9 cellular contexts compared by ENCODE assay signal in the genomic region with DNA sequence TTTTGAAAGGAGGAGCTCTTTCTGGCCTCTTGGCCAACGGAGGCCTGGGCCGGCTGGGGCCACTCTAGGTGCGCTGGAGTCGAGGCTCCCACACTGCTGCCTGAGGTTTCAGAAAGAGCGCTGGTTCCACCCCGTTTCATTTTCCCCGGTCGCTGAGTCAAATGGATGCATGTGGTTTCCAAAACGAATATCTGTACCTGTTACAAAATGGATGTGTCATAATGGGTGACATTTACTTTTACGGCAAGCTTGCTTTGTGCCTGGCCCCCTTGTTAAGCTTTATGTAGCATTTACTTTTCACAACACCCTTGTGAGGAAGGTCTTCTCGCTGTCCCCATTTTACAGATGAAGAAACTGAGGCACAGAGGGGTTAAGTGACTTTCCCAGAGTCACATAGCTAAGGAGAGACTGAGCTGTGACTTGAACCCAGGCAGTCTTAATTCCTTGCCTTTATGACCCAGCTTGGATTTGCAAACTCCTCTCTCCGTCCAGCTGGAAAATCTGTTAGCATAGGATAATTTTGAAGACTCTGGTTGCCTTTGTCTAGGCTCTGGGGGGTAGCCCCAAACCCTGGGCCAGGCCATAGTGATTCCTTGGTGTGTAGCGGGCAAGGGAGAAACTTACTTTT. TPM values are rescaled to one million over a fixed set of nuclear protein-coding genes. Genes with fewer than 3 reads are reported as not detected.
DNase-seq lines count a peak whose midpoint lies in the region; ATAC-seq, FAIRE-seq and TF ChIP-seq lines count a peak whose summit lies in the region.
"Had no signal": no experiment of that assay in that cellular context is flagged by ENCODE, and none has a peak within 500 bp of the region (broad histone marks: within the 10 kb centered on the region; RNA-seq: fewer than 3 reads in every experiment).

No MANE protein-coding gene starts in this region.

- no peaks in the 10 kb centered on the region for H4K20me1 ChIP-seq in Loucy (ENCODE audit: insufficient read depth, low read length, poor library complexity, severe bottlenecking)

- no peaks in the 10 kb centered on the region for H3K27me3 ChIP-seq in Loucy (ENCODE audit: insufficient read depth, low read length, poor library complexity, severe bottlenecking)
- no peaks in the 10 kb centered on the region for H3K27me3 ChIP-seq in small intestine (ENCODE audit: control insufficient read depth in 2 of 2, insufficient read depth in 2 of 2, low read length in 2 of 2)

- H3K36me3 Mint-ChIP-seq in activated naive CD4-positive, alpha-beta T cell treated with anti-CD3 and anti-CD28 coated beads, Interleukin-2, amount 10 ng/mL, durations not matched to agents 7 days and 5 days: peaks cover 11% of the 10 kb centered on the region

- H3K4me2 ChIP-seq in Loucy (ENCODE audit: low read depth, low read length, poor library complexity, severe bottlenecking): peak overlapping the region; percentile 76

- 61 to 84% (median 66%) methylated on average over 13 of the region's 13 CpGs for WGBS in small intestine, 3 donors

- no peaks in the 10 kb centered on the region for H3K27me3 Mint-ChIP-seq in activated naive CD4-positive, alpha-beta T cell treated with anti-CD3 and anti-CD28 coated beads, Interleukin-2, amount 10 ng/mL, durations not matched to agents 7 days and 5 days

- FAIRE-seq in small intestine (lab: Jason Lieb, UNC): no peak
- FAIRE-seq: bronchial epithelial cell had no signal

- H3K27ac ChIP-seq in small intestine (ENCODE audit: low read depth in 1 of 2, low read length in 1 of 2): peak overlapping the region in 1 of 2 donors; percentile 25

- H3K9me3 ChIP-seq in Loucy (ENCODE audit: insufficient read depth, low read depth, low read length): no peaks in the 10 kb centered on the region
- no peaks in the 10 kb centered on the region for H3K9me3 ChIP-seq in small intestine (ENCODE audit: control insufficient read depth, low read depth)

- DNase-seq in GF-D8 (lab: John Stamatoyannopoulos, UW) (peak; percentile 23), small intestine (no peak), occipital lobe (lab: John Stamatoyannopoulos, UW) (no peak), NCI-H2227 treated with DMSO at 0.1 percent for 48 hours (lab: John Stamatoyannopoulos, UW) (no peak)
- peak; percentile 82 for DNase-seq in activated naive CD4-positive, alpha-beta T cell treated with anti-CD3 and anti-CD28 coated beads, Interleukin-2, amount 10 ng/mL, durations not matched to agents 7 days and 5 days
- peak; percentile 70 for DNase-seq in stimulated activated CD4-positive, alpha-beta T cell treated with anti-CD3 and anti-CD28 coated beads, Interleukin-2, amount 100 ng/mL, for 48 hours

- no peak for TF ChIP-seq CTCF in Loucy (conservative IDR thresholded peaks at IDR 0.05; ENCODE audit: low read length)

- H3F3A ChIP-seq in Loucy (ENCODE audit: low read depth): peaks cover 4% of the 10 kb centered on the region; the same call in 1 of the 2 replicates

- ATAC-seq in GM21515 (IDR thresholded peaks at IDR 0.05; ENCODE audit: unreplicated experiment): peak; percentile 66

- H3K36me3 ChIP-seq in Loucy (ENCODE audit: insufficient read depth, low read length) (no peaks in the 10 kb centered on the region), small intestine (ENCODE audit: control insufficient read depth in 2 of 2, insufficient read depth in 2 of 2, low read length in 2 of 2) (no peaks in the 10 kb centered on the region)

- H3K27ac Mint-ChIP-seq in activated naive CD4-positive, alpha-beta T cell treated with anti-CD3 and anti-CD28 coated beads, Interleukin-2, amount 10 ng/mL, durations not matched to agents 7 days and 5 days: peak overlapping the region; percentile 92

- peak overlapping the region; percentile 62 for H3K9ac ChIP-seq in Loucy (ENCODE audit: low read depth, low read length, poor library complexity, severe bottlenecking)

- H2AFZ ChIP-seq in Loucy (ENCODE audit: low read length): no peak overlapping the region

- H3K9me3 Mint-ChIP-seq in activated naive CD4-positive, alpha-beta T cell treated with anti-CD3 and anti-CD28 coated beads, Interleukin-2, amount 10 ng/mL, durations not matched to agents 7 days and 5 days: no peaks in the 10 kb centered on the region

- H3K4me3 Mint-ChIP-seq in activated naive CD4-positive, alpha-beta T cell treated with anti-CD3 and anti-CD28 coated beads, Interleukin-2, amount 10 ng/mL, durations not matched to agents 7 days and 5 days: peak overlapping the region; percentile 51

- H3K79me2 ChIP-seq in Loucy (ENCODE audit: insufficient read depth, low read length): peaks cover 82% of the 10 kb centered on the region

- CTCF ChIA-PET in activated naive CD4-positive, alpha-beta T cell treated with anti-CD3 and anti-CD28 coated beads, Interleukin-2, amount 10 ng/mL, durations not matched to agents 7 days and 5 days (lab: Charles Lee): interaction anchor here (0.8 to 2.6 kb wide), 10 partner anchors 9 to 133 kb away, joined by 3 to 10 read pairs (median 4); a partner anchor contains a TSS

- H3K4me1 Mint-ChIP-seq in activated naive CD4-positive, alpha-beta T cell treated with anti-CD3 and anti-CD28 coated beads, Interleukin-2, amount 10 ng/mL, durations not matched to agents 7 days and 5 days: peaks cover 86% of the 10 kb centered on the region

- H3K4me1 ChIP-seq in Loucy (ENCODE audit: insufficient read depth, low read length, poor library complexity, severe bottlenecking): peaks cover 55% of the 10 kb centered on the region
- H3K4me1 ChIP-seq in small intestine (ENCODE audit: control insufficient read depth in 2 of 2, insufficient read depth in 1 of 2, low read depth in 1 of 2, low read length in 1 of 2): peaks cover 0 to 9% of the 10 kb centered on the region in 2 donors

- H3K9me2 ChIP-seq in Loucy (replicated peaks; ENCODE audit: low read depth, low read length): no peaks in the 10 kb centered on the region

- H3K4me3 ChIP-seq in Loucy (ENCODE audit: low read length, poor library complexity, severe bottlenecking) (peak overlapping the region; percentile 60), small intestine (ENCODE audit: low read depth in 1 of 2, low read length in 2 of 2) (no peak overlapping the region)

RNA-seq across cellular contexts. Expression of a gene that starts 10.6 kb away (rescaled TPM):
- 10 to 100 TPM in 2 of 3 donors, 1 to 10 TPM in 1; 8.6 to 13.0 (median 12.8) TPM for polyA plus RNA-seq in small intestine
- total RNA-seq in occipital lobe: 15.3 TPM

Comparison
In these comparisons a context has a peak if more than half of its experiments do, and no peak if none do; other contexts are left out.
1. DNase-seq: peak in GF-D8 (single experiment), activated naive CD4-positive, alpha-beta T cell treated with anti-CD3 and anti-CD28 coated beads, Interleukin-2, amount 10 ng/mL, durations not matched to agents 7 days and 5 days (single experiment) and stimulated activated CD4-positive, alpha-beta T cell treated with anti-CD3 and anti-CD28 coated beads, Interleukin-2, amount 100 ng/mL, for 48 hours (2 of 2); none in small intestine (single experiment), occipital lobe (single experiment) and NCI-H2227 treated with DMSO at 0.1 percent for 48 hours (single experiment).